ENCODE assay signal across 1 cellular context in the genomic region with DNA sequence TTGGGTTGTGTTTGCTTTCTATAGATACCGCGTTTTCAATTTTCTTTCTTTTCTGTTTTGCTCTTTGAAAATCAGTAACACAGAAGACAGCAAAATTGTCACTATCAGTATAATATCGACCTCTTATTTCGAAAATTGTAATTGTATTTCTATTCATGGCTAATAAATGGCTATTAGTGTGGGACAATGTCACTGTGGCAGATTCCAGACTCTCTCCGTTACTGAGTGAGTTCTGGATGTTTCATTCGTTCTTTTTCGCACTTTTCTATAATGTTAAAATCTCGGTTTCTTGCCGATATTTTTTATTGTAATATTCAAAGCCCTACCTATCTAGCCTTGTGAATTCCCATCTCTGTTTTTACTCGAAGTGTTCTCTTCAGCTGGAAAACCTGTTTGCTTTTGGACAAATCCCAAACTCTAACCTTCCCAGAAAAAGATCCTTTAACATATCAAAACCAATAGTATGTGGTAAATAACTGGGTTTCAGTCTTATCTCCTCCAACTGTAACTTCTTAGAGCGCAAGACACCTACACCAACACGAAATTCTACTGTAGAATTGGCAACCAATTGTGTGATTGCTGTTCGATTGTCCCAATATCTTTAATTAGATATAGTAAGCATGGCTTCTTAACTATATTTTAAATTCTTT.
TF ChIP-seq lines count a peak whose summit lies in the region.

No MANE protein-coding gene starts in this region.

TF ChIP-seq in GM12878, 131 proteins besides CTCF, POLR2A, EP300 and RAD21 (continued from another document):
- TF ChIP-seq, protein P1, sequence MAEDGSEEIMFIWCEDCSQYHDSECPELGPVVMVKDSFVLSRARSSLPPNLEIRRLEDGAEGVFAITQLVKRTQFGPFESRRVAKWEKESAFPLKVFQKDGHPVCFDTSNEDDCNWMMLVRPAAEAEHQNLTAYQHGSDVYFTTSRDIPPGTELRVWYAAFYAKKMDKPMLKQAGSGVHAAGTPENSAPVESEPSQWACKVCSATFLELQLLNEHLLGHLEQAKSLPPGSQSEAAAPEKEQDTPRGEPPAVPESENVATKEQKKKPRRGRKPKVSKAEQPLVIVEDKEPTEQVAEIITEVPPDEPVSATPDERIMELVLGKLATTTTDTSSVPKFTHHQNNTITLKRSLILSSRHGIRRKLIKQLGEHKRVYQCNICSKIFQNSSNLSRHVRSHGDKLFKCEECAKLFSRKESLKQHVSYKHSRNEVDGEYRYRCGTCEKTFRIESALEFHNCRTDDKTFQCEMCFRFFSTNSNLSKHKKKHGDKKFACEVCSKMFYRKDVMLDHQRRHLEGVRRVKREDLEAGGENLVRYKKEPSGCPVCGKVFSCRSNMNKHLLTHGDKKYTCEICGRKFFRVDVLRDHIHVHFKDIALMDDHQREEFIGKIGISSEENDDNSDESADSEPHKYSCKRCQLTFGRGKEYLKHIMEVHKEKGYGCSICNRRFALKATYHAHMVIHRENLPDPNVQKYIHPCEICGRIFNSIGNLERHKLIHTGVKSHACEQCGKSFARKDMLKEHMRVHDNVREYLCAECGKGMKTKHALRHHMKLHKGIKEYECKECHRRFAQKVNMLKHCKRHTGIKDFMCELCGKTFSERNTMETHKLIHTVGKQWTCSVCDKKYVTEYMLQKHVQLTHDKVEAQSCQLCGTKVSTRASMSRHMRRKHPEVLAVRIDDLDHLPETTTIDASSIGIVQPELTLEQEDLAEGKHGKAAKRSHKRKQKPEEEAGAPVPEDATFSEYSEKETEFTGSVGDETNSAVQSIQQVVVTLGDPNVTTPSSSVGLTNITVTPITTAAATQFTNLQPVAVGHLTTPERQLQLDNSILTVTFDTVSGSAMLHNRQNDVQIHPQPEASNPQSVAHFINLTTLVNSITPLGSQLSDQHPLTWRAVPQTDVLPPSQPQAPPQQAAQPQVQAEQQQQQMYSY (CRISPR knock-in tag; IDR thresholded peaks at IDR 0.05), result no peak
